ENCODE assay signal across 1 cellular context in genomic region chr11:115585361-115586024, GRCh38.
TF ChIP-seq lines count a peak whose summit lies in the region.

No MANE protein-coding gene starts in this region.

TF ChIP-seq in GM12878, 131 proteins besides CTCF, POLR2A, EP300 and RAD21 (continued from another document):
- TF ChIP-seq, protein P1, sequence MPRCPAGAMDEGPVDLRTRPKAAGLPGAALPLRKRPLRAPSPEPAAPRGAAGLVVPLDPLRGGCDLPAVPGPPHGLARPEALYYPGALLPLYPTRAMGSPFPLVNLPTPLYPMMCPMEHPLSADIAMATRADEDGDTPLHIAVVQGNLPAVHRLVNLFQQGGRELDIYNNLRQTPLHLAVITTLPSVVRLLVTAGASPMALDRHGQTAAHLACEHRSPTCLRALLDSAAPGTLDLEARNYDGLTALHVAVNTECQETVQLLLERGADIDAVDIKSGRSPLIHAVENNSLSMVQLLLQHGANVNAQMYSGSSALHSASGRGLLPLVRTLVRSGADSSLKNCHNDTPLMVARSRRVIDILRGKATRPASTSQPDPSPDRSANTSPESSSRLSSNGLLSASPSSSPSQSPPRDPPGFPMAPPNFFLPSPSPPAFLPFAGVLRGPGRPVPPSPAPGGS (IDR thresholded peaks at IDR 0.05; ENCODE audit: borderline replicate concordance, insufficient read depth, low read depth, low read length, poor library complexity, severe bottlenecking): peak; percentile 16
- TF ChIP-seq RBBP5 (conservative IDR thresholded peaks at IDR 0.05): no peak
- TF ChIP-seq, protein P2, sequence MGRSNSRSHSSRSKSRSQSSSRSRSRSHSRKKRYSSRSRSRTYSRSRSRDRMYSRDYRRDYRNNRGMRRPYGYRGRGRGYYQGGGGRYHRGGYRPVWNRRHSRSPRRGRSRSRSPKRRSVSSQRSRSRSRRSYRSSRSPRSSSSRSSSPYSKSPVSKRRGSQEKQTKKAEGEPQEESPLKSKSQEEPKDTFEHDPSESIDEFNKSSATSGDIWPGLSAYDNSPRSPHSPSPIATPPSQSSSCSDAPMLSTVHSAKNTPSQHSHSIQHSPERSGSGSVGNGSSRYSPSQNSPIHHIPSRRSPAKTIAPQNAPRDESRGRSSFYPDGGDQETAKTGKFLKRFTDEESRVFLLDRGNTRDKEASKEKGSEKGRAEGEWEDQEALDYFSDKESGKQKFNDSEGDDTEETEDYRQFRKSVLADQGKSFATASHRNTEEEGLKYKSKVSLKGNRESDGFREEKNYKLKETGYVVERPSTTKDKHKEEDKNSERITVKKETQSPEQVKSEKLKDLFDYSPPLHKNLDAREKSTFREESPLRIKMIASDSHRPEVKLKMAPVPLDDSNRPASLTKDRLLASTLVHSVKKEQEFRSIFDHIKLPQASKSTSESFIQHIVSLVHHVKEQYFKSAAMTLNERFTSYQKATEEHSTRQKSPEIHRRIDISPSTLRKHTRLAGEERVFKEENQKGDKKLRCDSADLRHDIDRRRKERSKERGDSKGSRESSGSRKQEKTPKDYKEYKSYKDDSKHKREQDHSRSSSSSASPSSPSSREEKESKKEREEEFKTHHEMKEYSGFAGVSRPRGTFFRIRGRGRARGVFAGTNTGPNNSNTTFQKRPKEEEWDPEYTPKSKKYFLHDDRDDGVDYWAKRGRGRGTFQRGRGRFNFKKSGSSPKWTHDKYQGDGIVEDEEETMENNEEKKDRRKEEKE (IDR thresholded peaks at IDR 0.05): no peak
- TF ChIP-seq BACH1 (IDR thresholded peaks at IDR 0.05; ENCODE audit: borderline replicate concordance): no peak
- no peak for TF ChIP-seq ESRRA (IDR thresholded peaks at IDR 0.05; ENCODE audit: low read length)
- TF ChIP-seq, protein P3, sequence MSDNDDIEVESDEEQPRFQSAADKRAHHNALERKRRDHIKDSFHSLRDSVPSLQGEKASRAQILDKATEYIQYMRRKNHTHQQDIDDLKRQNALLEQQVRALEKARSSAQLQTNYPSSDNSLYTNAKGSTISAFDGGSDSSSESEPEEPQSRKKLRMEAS (IDR thresholded peaks at IDR 0.05; ENCODE audit: low read depth, low read length): no peak
- TF ChIP-seq HDGF (IDR thresholded peaks at IDR 0.05): 0 out of 2 replicates have a peak, but pooled peaks have one; percentile 66
- no peak for TF ChIP-seq ASH2L (IDR thresholded peaks at IDR 0.05; ENCODE audit: borderline replicate concordance, low read depth)
- TF ChIP-seq POU2F2 (IDR thresholded peaks at IDR 0.05; ENCODE audit: borderline replicate concordance, low read depth, low read length): peak; percentile 67; the same call in 1 of the 3 replicates
- TF ChIP-seq SUPT20H (IDR thresholded peaks at IDR 0.05; ENCODE audit: borderline replicate concordance, control insufficient read depth, low read depth, low read length): no peak
- TF ChIP-seq GABPA (IDR thresholded peaks at IDR 0.05; ENCODE audit: low read depth): 0 out of 2 replicates have a peak, but pooled peaks have one; percentile 36
- no peak for TF ChIP-seq ZBED1 (IDR thresholded peaks at IDR 0.05; ENCODE audit: borderline replicate concordance)
- no peak for TF ChIP-seq CUX1 (IDR thresholded peaks at IDR 0.05; ENCODE audit: insufficient replicate concordance, low read depth, low read length)
- TF ChIP-seq ZNF622 (IDR thresholded peaks at IDR 0.05): no peak
- no peak for TF ChIP-seq SMAD5 (IDR thresholded peaks at IDR 0.05; ENCODE audit: low read depth)
- peak; percentile 46 for TF ChIP-seq IKZF1 (conservative IDR thresholded peaks at IDR 0.05)
- no peak for TF ChIP-seq RFX5 (IDR thresholded peaks at IDR 0.05; ENCODE audit: low read depth, low read length)
- TF ChIP-seq TCF3 (IDR thresholded peaks at IDR 0.05; ENCODE audit: borderline replicate concordance, insufficient read depth, low read depth, low read length): no peak
- TF ChIP-seq, protein P4, sequence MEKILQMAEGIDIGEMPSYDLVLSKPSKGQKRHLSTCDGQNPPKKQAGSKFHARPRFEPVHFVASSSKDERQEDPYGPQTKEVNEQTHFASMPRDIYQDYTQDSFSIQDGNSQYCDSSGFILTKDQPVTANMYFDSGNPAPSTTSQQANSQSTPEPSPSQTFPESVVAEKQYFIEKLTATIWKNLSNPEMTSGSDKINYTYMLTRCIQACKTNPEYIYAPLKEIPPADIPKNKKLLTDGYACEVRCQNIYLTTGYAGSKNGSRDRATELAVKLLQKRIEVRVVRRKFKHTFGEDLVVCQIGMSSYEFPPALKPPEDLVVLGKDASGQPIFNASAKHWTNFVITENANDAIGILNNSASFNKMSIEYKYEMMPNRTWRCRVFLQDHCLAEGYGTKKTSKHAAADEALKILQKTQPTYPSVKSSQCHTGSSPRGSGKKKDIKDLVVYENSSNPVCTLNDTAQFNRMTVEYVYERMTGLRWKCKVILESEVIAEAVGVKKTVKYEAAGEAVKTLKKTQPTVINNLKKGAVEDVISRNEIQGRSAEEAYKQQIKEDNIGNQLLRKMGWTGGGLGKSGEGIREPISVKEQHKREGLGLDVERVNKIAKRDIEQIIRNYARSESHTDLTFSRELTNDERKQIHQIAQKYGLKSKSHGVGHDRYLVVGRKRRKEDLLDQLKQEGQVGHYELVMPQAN (conservative IDR thresholded peaks at IDR 0.05): no peak
- no peak for TF ChIP-seq EGR1 (IDR thresholded peaks at IDR 0.05; ENCODE audit: borderline replicate concordance in 1 of 2, low read depth in 2 of 2, low read length in 2 of 2)
- no peak for TF ChIP-seq HSF1 (IDR thresholded peaks at IDR 0.05; ENCODE audit: low read depth, low read length)
- TF ChIP-seq TCF7 (IDR thresholded peaks at IDR 0.05; ENCODE audit: borderline replicate concordance): no peak
- TF ChIP-seq, protein P5, sequence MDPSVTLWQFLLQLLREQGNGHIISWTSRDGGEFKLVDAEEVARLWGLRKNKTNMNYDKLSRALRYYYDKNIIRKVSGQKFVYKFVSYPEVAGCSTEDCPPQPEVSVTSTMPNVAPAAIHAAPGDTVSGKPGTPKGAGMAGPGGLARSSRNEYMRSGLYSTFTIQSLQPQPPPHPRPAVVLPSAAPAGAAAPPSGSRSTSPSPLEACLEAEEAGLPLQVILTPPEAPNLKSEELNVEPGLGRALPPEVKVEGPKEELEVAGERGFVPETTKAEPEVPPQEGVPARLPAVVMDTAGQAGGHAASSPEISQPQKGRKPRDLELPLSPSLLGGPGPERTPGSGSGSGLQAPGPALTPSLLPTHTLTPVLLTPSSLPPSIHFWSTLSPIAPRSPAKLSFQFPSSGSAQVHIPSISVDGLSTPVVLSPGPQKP (IDR thresholded peaks at IDR 0.05; ENCODE audit: low read depth, low read length): no peak
- TF ChIP-seq TCF12 (IDR thresholded peaks at IDR 0.05; ENCODE audit: low read depth, low read length): no peak
- TF ChIP-seq RELB (IDR thresholded peaks at IDR 0.05; ENCODE audit: low read depth): peak; percentile 72
